ENCODE assay signal across 18 cellular contexts in genomic region chr6:49225471-49225870, GRCh38.
"Had no signal": no experiment of that assay in that cellular context is flagged by ENCODE, and none has a peak within 500 bp of the region (broad histone marks: within the 10 kb centered on the region; RNA-seq: fewer than 3 reads in every experiment).

No MANE protein-coding gene starts in this region.

- DNase-seq: dorsolateral prefrontal cortex; effector CD4-positive, alpha-beta T cell; head of caudate nucleus; kidney; mesenchymal stem cell; mucosa of descending colon; naive B cell; right lobe of liver; small intestine; stimulated activated CD4-positive, alpha-beta T cell treated with anti-CD3 and anti-CD28 coated beads, Interleukin-15, amount 100 ng/mL, for 24 hours; stimulated activated CD4-positive, alpha-beta T cell treated with anti-CD3 and anti-CD28 coated beads, Interleukin-2, amount 100 ng/mL, for 48 hours; stimulated activated naive B cell treated with anti-CD40 and anti-IgM and Interleukin-4, amounts not matched to agents 10 μg/mL and 1 μg/mL and 100 μg/mL, for 72 hours; upper lobe of left lung had no signal

- H3K27ac Mint-ChIP-seq: mesothelial cell of epicardium; naive B cell; natural killer cell treated with Interleukin-12 subunit alpha and Interleukin-12 subunit beta and Interleukin-15 and Interleukin-18, amount 100 ng/mL, for 72 hours; progenitor cell of endocrine pancreas; stimulated activated naive B cell treated with anti-CD40 and anti-IgM and Interleukin-4, amounts not matched to agents 10 μg/mL and 1 μg/mL and 100 μg/mL, for 72 hours; stimulated activated naive CD8-positive, alpha-beta T cell treated with anti-CD3 and anti-CD28 coated beads, Interleukin-15, Interleukin-2, amounts not matched to agents 100 ng/mL and 50 ng/mL, for 24 hours had no signal

- H3K4me1 Mint-ChIP-seq: mesothelial cell of epicardium; naive B cell; neural crest cell; stimulated activated naive B cell treated with anti-CD40 and anti-IgM and Interleukin-4, amounts not matched to agents 10 μg/mL and 1 μg/mL and 100 μg/mL, for 72 hours had no signal

- H3K27me3 Mint-ChIP-seq: naive B cell; natural killer cell treated with Interleukin-12 subunit alpha and Interleukin-12 subunit beta and Interleukin-15 and Interleukin-18, amount 100 ng/mL, for 72 hours; progenitor cell of endocrine pancreas; stimulated activated naive B cell treated with anti-CD40 and anti-IgM and Interleukin-4, amounts not matched to agents 10 μg/mL and 1 μg/mL and 100 μg/mL, for 72 hours; stimulated activated naive CD8-positive, alpha-beta T cell treated with anti-CD3 and anti-CD28 coated beads, Interleukin-15, Interleukin-2, amounts not matched to agents 100 ng/mL and 50 ng/mL, for 24 hours had no signal

- H3K36me3 Mint-ChIP-seq: mesothelial cell of epicardium; naive B cell; natural killer cell treated with Interleukin-12 subunit alpha and Interleukin-12 subunit beta and Interleukin-15 and Interleukin-18, amount 100 ng/mL, for 72 hours; stimulated activated naive B cell treated with anti-CD40 and anti-IgM and Interleukin-4, amounts not matched to agents 10 μg/mL and 1 μg/mL and 100 μg/mL, for 72 hours had no signal

- H3K4me3 Mint-ChIP-seq: mesothelial cell of epicardium; naive B cell; natural killer cell treated with Interleukin-12 subunit alpha and Interleukin-12 subunit beta and Interleukin-15 and Interleukin-18, amount 100 ng/mL, for 72 hours; neural crest cell; stimulated activated naive B cell treated with anti-CD40 and anti-IgM and Interleukin-4, amounts not matched to agents 10 μg/mL and 1 μg/mL and 100 μg/mL, for 72 hours; stimulated activated naive CD8-positive, alpha-beta T cell treated with anti-CD3 and anti-CD28 coated beads, Interleukin-15, Interleukin-2, amounts not matched to agents 100 ng/mL and 50 ng/mL, for 24 hours had no signal
